In the genomic region with DNA sequence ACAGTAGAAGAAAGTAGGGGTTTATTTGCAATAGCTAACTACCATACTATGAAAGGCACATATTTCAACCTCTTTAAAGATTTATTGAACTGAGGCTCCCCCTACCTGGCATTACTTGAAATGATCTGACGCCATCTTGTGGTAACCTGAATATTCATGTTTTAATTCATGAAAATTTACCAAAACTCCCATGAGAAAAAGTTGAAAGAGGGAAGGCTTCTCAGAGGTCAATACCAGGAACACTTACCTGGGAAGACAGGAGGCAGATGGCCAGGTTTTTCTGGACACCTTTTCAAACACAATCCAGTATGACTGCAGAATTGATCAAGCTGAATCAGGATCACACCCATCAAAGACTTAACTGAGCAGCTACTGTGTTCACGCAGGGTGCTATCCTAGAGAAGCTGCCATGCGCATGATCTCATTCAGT, we compare ENCODE assay signal across 8 cellular contexts. TPM values are rescaled to one million over a fixed set of nuclear protein-coding genes. Genes with fewer than 3 reads are reported as not detected.
DNase-seq lines count a peak whose midpoint lies in the region; ATAC-seq and TF ChIP-seq lines count a peak whose summit lies in the region.

No MANE protein-coding gene starts in this region.

- DNase-seq in NCI-H146 (lab: John Stamatoyannopoulos, UW) (peak; percentile 4), NCI-H146 treated with DMSO at 0.1 percent for 48 hours (lab: John Stamatoyannopoulos, UW; ENCODE audit: unreplicated experiment) (no peak), HCEC 1CT (peak; percentile 73), NCI-H2029 (lab: John Stamatoyannopoulos, UW) (peak; percentile 27), WTC11 (ENCODE audit: low spot score) (no peak), inferior parietal cortex (ENCODE audit: extremely low spot score) (peak; percentile 69), upper lobe of right lung (no peak)
- DNase-seq in activated T-cell treated with anti-CD3 and anti-CD28 coated beads, Interleukin-2, amount 50 U/mL, for 4 hours, result no peak

- TF ChIP-seq CTCF in WTC11 (IDR thresholded peaks at IDR 0.05) (no peak), upper lobe of right lung (IDR thresholded peaks at IDR 0.05) (peak; percentile 75)

- H3K9me3 ChIP-seq in upper lobe of right lung, result no peaks in the 10 kb centered on the region

- H3K4me3 ChIP-seq in upper lobe of right lung, result no peak overlapping the region

- H3K27ac ChIP-seq in upper lobe of right lung, result no peak overlapping the region

- no peaks in the 10 kb centered on the region for H3K27me3 ChIP-seq in upper lobe of right lung

- POLR2A ChIA-PET in WTC11 (lab: Charles Lee), result no interaction called here

- CTCF ChIA-PET in WTC11 (lab: Charles Lee), result interaction anchor here (0.6 to 2.6 kb wide), 22 partner anchors 10 to 1358 kb away, joined by 3 to 16 read pairs (median 4); a partner anchor contains a TSS

- H3K9me3 Mint-ChIP-seq in WTC11, result no peaks in the 10 kb centered on the region
- no peaks in the 10 kb centered on the region for H3K9me3 Mint-ChIP-seq in activated T-cell treated with anti-CD3 and anti-CD28 coated beads, Interleukin-2, amount 50 U/mL, for 4 hours

- H3K27me3 Mint-ChIP-seq in WTC11 (ENCODE audit: low read depth), result no peaks in the 10 kb centered on the region
- H3K27me3 Mint-ChIP-seq in activated T-cell treated with anti-CD3 and anti-CD28 coated beads, Interleukin-2, amount 50 U/mL, for 4 hours (ENCODE audit: low read depth), result no peaks in the 10 kb centered on the region

- H3K4me1 Mint-ChIP-seq in WTC11, result 0 out of 2 replicates have a peak, but pooled peaks cover 6% of the 10 kb centered on the region
- H3K4me1 Mint-ChIP-seq in activated T-cell treated with anti-CD3 and anti-CD28 coated beads, Interleukin-2, amount 50 U/mL, for 4 hours (ENCODE audit: low read depth), result no peaks in the 10 kb centered on the region

- H3K36me3 Mint-ChIP-seq in WTC11, result no peaks in the 10 kb centered on the region
- H3K36me3 Mint-ChIP-seq in activated T-cell treated with anti-CD3 and anti-CD28 coated beads, Interleukin-2, amount 50 U/mL, for 4 hours (ENCODE audit: insufficient read depth), result no peaks in the 10 kb centered on the region

- no peak overlapping the region for H3K27ac Mint-ChIP-seq in WTC11

- no peak overlapping the region for H3K4me3 Mint-ChIP-seq in WTC11
- H3K4me3 Mint-ChIP-seq in activated T-cell treated with anti-CD3 and anti-CD28 coated beads, Interleukin-2, amount 50 U/mL, for 4 hours, result no peak overlapping the region

- ATAC-seq in WTC11 (peak; percentile 76), upper lobe of right lung (peak; percentile 56)
- no peak for ATAC-seq in activated T-cell treated with anti-CD3 and anti-CD28 coated beads, Interleukin-2, amount 50 U/mL, for 4 hours

- H3K36me3 ChIP-seq in upper lobe of right lung, result no peaks in the 10 kb centered on the region

- intact Hi-C loops in upper lobe of right lung (cut with DNase I), result no loop called here

- H3K4me1 ChIP-seq in upper lobe of right lung, result peaks cover 14% of the 10 kb centered on the region

TF ChIP-seq in WTC11, 78 proteins besides CTCF, POLR2A, EP300 and RAD21:
- TF ChIP-seq ZNF671 (CRISPR knock-in tag; IDR thresholded peaks at IDR 0.05) (no peak), NR2C2 (CRISPR knock-in tag; IDR thresholded peaks at IDR 0.05) (no peak), IRF2 (CRISPR knock-in tag; IDR thresholded peaks at IDR 0.05; ENCODE audit: borderline replicate concordance, low read depth) (no peak), ZNF121 (CRISPR knock-in tag; IDR thresholded peaks at IDR 0.05) (no peak), CREM (CRISPR knock-in tag; IDR thresholded peaks at IDR 0.05) (no peak), GTF2I (CRISPR knock-in tag; conservative IDR thresholded peaks at IDR 0.05) (0 out of 2 replicates have a peak, but pooled peaks have one; percentile 13), GRHL2 (CRISPR knock-in tag; IDR thresholded peaks at IDR 0.05; ENCODE audit: insufficient replicate concordance, severe bottlenecking) (no peak)
- TF ChIP-seq, protein P1, sequence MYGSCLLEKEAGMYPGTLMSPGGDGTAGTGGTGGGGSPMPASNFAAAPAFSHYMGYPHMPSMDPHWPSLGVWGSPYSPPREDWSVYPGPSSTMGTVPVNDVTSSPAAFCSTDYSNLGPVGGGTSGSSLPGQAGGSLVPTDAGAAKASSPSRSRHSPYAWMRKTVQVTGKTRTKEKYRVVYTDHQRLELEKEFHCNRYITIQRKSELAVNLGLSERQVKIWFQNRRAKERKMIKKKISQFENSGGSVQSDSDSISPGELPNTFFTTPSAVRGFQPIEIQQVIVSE (CRISPR knock-in tag; IDR thresholded peaks at IDR 0.05; ENCODE audit: borderline replicate concordance), result no peak
TF ChIP-seq in WTC11: peak in this region for 1.

RNA-seq across cellular contexts. Expression of a gene that starts 9.4 kb away (rescaled TPM):
- total RNA-seq in WTC11 (2021), result 10.0 to 16.2 TPM (median 14.5 TPM) in 3 replicates
- total RNA-seq in upper lobe of right lung, result 9.2 TPM
- 1 to 10 TPM in 2 of 3 donors, under 1 TPM in 1; 0.82 to 1.0 (median 1.0) TPM for total RNA-seq in activated T-cell treated with anti-CD3 and anti-CD28 coated beads, Interleukin-2, amount 50 U/mL, for 4 hours

RNA-seq across cellular contexts. Expression of a gene that starts 47.0 kb away (rescaled TPM):
- not detected in 3 replicates for total RNA-seq in WTC11 (2021)
- not detected for total RNA-seq in upper lobe of right lung
- total RNA-seq in activated T-cell treated with anti-CD3 and anti-CD28 coated beads, Interleukin-2, amount 50 U/mL, for 4 hours, result not detected

Comparison
In these comparisons a context has a peak if more than half of its experiments do, and no peak if none do; other contexts are left out.
1. DNase-seq: peak in NCI-H146 (single experiment), HCEC 1CT (single experiment), NCI-H2029 (single experiment) and inferior parietal cortex (single experiment); none in NCI-H146 treated with DMSO at 0.1 percent for 48 hours (single experiment), WTC11 (single experiment), upper lobe of right lung (single experiment) and activated T-cell treated with anti-CD3 and anti-CD28 coated beads, Interleukin-2, amount 50 U/mL, for 4 hours (single experiment).
2. ATAC-seq: peak in WTC11 (single experiment) and upper lobe of right lung (single experiment); none in activated T-cell treated with anti-CD3 and anti-CD28 coated beads, Interleukin-2, amount 50 U/mL, for 4 hours (0 of 2).